9 cellular contexts compared by ENCODE assay signal in genomic region chr15:31265090-31265870, GRCh38.
DNase-seq lines count a peak whose midpoint lies in the region; ATAC-seq and TF ChIP-seq lines count a peak whose summit lies in the region.
"Had no signal": no experiment of that assay in that cellular context is flagged by ENCODE, and none has a peak within 500 bp of the region (broad histone marks: within the 10 kb centered on the region; RNA-seq: fewer than 3 reads in every experiment).

No MANE protein-coding gene starts in this region.

- H3K4me3 ChIP-seq in CD4-positive, CD25-positive, alpha-beta regulatory T cell (ENCODE audit: low read depth, low read length): no peak overlapping the region
- no peak overlapping the region for H3K4me3 ChIP-seq in mucosa of descending colon
- H3K4me3 ChIP-seq: ovary had no signal

- H3K9me3 ChIP-seq in CD4-positive, CD25-positive, alpha-beta regulatory T cell (ENCODE audit: control insufficient read depth in 2 of 2, low read length in 2 of 2): no peaks in the 10 kb centered on the region
- H3K9me3 ChIP-seq in mucosa of descending colon: no peaks in the 10 kb centered on the region
- H3K9me3 ChIP-seq: ovary had no signal

- peak overlapping the region; percentile 95 to 100 (median 97) for H3K27ac Mint-ChIP-seq in CD4-positive, CD25-positive, alpha-beta regulatory T cell
- peak overlapping the region; percentile 66 for H3K27ac Mint-ChIP-seq in activated T-cell treated with anti-CD3 and anti-CD28 coated beads, Interleukin-2, amount 50 U/mL, for 24 hours

- H3K27me3 Mint-ChIP-seq in CD4-positive, CD25-positive, alpha-beta regulatory T cell: no peaks in the 10 kb centered on the region
- H3K27me3 Mint-ChIP-seq in activated T-cell treated with anti-CD3 and anti-CD28 coated beads, Interleukin-2, amount 50 U/mL, for 24 hours: no peaks in the 10 kb centered on the region

- H3K4me1 Mint-ChIP-seq in CD4-positive, CD25-positive, alpha-beta regulatory T cell: peaks cover 16 to 99% (median 71%) of the 10 kb centered on the region in 4 donors
- peaks cover 83% of the 10 kb centered on the region for H3K4me1 Mint-ChIP-seq in activated T-cell treated with anti-CD3 and anti-CD28 coated beads, Interleukin-2, amount 50 U/mL, for 24 hours (ENCODE audit: low read depth)

- no peak for TF ChIP-seq CTCF in mucosa of descending colon (IDR thresholded peaks at IDR 0.05)

- peak overlapping the region; percentile 74 to 92 (median 82) for H3K4me3 Mint-ChIP-seq in CD4-positive, CD25-positive, alpha-beta regulatory T cell
- peak overlapping the region; percentile 8 for H3K4me3 Mint-ChIP-seq in activated T-cell treated with anti-CD3 and anti-CD28 coated beads, Interleukin-2, amount 50 U/mL, for 24 hours

- intact Hi-C loops in mucosa of descending colon (cut with DNase I, micrococcal nuclease): no loop called here

- TF ChIP-seq POLR2A in GM18505 (IDR thresholded peaks at IDR 0.05; ENCODE audit: borderline replicate concordance, extremely low read depth, insufficient read depth, insufficient read length): no peak

- H3K36me3 ChIP-seq in CD4-positive, CD25-positive, alpha-beta regulatory T cell (ENCODE audit: control insufficient read depth, insufficient read depth, low read length): no peaks in the 10 kb centered on the region
- H3K36me3 ChIP-seq in mucosa of descending colon (ENCODE audit: low read depth): no peaks in the 10 kb centered on the region
- H3K36me3 ChIP-seq: ovary had no signal

- no peaks in the 10 kb centered on the region for H3K36me3 Mint-ChIP-seq in CD4-positive, CD25-positive, alpha-beta regulatory T cell
- H3K36me3 Mint-ChIP-seq in activated T-cell treated with anti-CD3 and anti-CD28 coated beads, Interleukin-2, amount 50 U/mL, for 24 hours (ENCODE audit: low read depth): no peaks in the 10 kb centered on the region

- H3K9me3 Mint-ChIP-seq in CD4-positive, CD25-positive, alpha-beta regulatory T cell: peaks cover 0 to 1% (median 0%) of the 10 kb centered on the region in 7 donors
- H3K9me3 Mint-ChIP-seq in activated T-cell treated with anti-CD3 and anti-CD28 coated beads, Interleukin-2, amount 50 U/mL, for 24 hours: no peaks in the 10 kb centered on the region

- H3K27ac ChIP-seq in CD4-positive, CD25-positive, alpha-beta regulatory T cell (ENCODE audit: insufficient read depth, low read length, poor library complexity, severe bottlenecking): peak overlapping the region; percentile 91
- H3K27ac ChIP-seq: ovary had no signal

- H3K4me1 ChIP-seq in CD4-positive, CD25-positive, alpha-beta regulatory T cell (ENCODE audit: control insufficient read depth, insufficient read depth, low read length, poor library complexity, severe bottlenecking): peaks cover 84% of the 10 kb centered on the region
- H3K4me1 ChIP-seq in mucosa of descending colon (ENCODE audit: low read depth): peaks cover 58% of the 10 kb centered on the region

- DNase-seq in CD4-positive, CD25-positive, alpha-beta regulatory T cell: no peak
- peak; percentile 48 for DNase-seq in activated T-cell treated with anti-CD3 and anti-CD28 coated beads, Interleukin-2, amount 50 U/mL, for 24 hours
- DNase-seq in mucosa of descending colon: peak; percentile 70 to 79 (median 74)
- no peak for DNase-seq in EL
- no peak for DNase-seq in NCI-H2107 treated with DMSO at 0.1 percent for 48 hours (lab: John Stamatoyannopoulos, UW; ENCODE audit: unreplicated experiment)
- DNase-seq in NCI-H146 (lab: John Stamatoyannopoulos, UW): no peak

- no peaks in the 10 kb centered on the region for H3K27me3 ChIP-seq in CD4-positive, CD25-positive, alpha-beta regulatory T cell (ENCODE audit: control insufficient read depth, insufficient read depth, low read length)
- H3K27me3 ChIP-seq: ovary had no signal

- ATAC-seq in CD4-positive, CD25-positive, alpha-beta regulatory T cell (ENCODE audit: low read depth in 2 of 2): no peak
- ATAC-seq in GM21717 (IDR thresholded peaks at IDR 0.05; ENCODE audit: unreplicated experiment) (peak; percentile 4), mucosa of descending colon (peak; percentile 31), GM18505 (IDR thresholded peaks at IDR 0.05; ENCODE audit: unreplicated experiment) (no peak)

Comparison
In these comparisons a context has a peak if more than half of its experiments do, and no peak if none do; other contexts are left out.
1. ATAC-seq: peak in GM21717 (single experiment) and mucosa of descending colon (single experiment); none in CD4-positive, CD25-positive, alpha-beta regulatory T cell (0 of 2) and GM18505 (single experiment).
2. DNase-seq: peak in activated T-cell treated with anti-CD3 and anti-CD28 coated beads, Interleukin-2, amount 50 U/mL, for 24 hours (single experiment) and mucosa of descending colon (3 of 3); none in CD4-positive, CD25-positive, alpha-beta regulatory T cell (0 of 3), EL (single experiment), NCI-H2107 treated with DMSO at 0.1 percent for 48 hours (single experiment) and NCI-H146 (single experiment).